In genomic region chr10:31759124-31759798, GRCh38 we compare ENCODE assay signal across 8 cellular contexts.
DNase-seq lines count a peak whose midpoint lies in the region; ATAC-seq, FAIRE-seq and TF ChIP-seq lines count a peak whose summit lies in the region.

No MANE protein-coding gene starts in this region.

- intact Hi-C loops in thyroid gland (cut with DNase I): no loop called here

- TF ChIP-seq CTCF in fibroblast of pulmonary artery (IDR thresholded peaks at IDR 0.05; ENCODE audit: low read length, missing control alignments) (no peak), neutrophil (IDR thresholded peaks at IDR 0.05) (no peak), thyroid gland (IDR thresholded peaks at IDR 0.05) (no peak)

- FAIRE-seq in GM12891 (lab: Jason Lieb, UNC): peak; percentile 57

- peak; percentile 39 for DNase-seq in GM12891 (ENCODE audit: insufficient read length, low spot score)
- peak; percentile 6 for DNase-seq in NCI-H526 treated with DMSO at 0.1 percent for 48 hours (lab: John Stamatoyannopoulos, UW)
- DNase-seq in activated T-helper 1 cell treated with Interleukin-2 at 50 U/mL for 16 hours (ENCODE audit: low read depth): peak; percentile 19
- peak; percentile 43 for DNase-seq in fibroblast of pulmonary artery (ENCODE audit: low read depth)
- peak; percentile 65 for DNase-seq in thyroid gland

- H3K9me3 ChIP-seq in neutrophil: no peaks in the 10 kb centered on the region
- no peaks in the 10 kb centered on the region for H3K9me3 ChIP-seq in thyroid gland

- WGBS in thyroid gland, 2 donors: 3% methylated on average over 20 to 21 of the region's 36 CpGs

- H3K4me3 ChIP-seq in fibroblast of pulmonary artery (replicated peaks; ENCODE audit: low read depth, low read length): peak overlapping the region; percentile 84
- H3K4me3 ChIP-seq in neutrophil (ENCODE audit: low read depth in 1 of 2, low read length in 1 of 2): peak overlapping the region; percentile 78 to 91
- H3K4me3 ChIP-seq in thyroid gland (replicated peaks in 1 of 3): peak overlapping the region; percentile 68 to 91 (median 71)

- ATAC-seq in HG03045 (IDR thresholded peaks at IDR 0.05; ENCODE audit: unreplicated experiment) (no peak), HG03378 (IDR thresholded peaks at IDR 0.05; ENCODE audit: unreplicated experiment) (no peak)

- H3K27me3 ChIP-seq in neutrophil: peaks cover 9% of the 10 kb centered on the region
- H3K27me3 ChIP-seq in thyroid gland: no peaks in the 10 kb centered on the region

- H3K4me1 ChIP-seq in neutrophil (ENCODE audit: control insufficient read depth in 1 of 2, insufficient read depth in 1 of 2, low read depth in 1 of 2, low read length in 1 of 2) (peaks cover 12 to 19% of the 10 kb centered on the region in 2 experiments), thyroid gland (peaks cover 20 to 37% of the 10 kb centered on the region in 2 donors)

- TF ChIP-seq POLR2A in GM12891 (IDR thresholded peaks at IDR 0.05; ENCODE audit: low read depth, low read length) (no peak), thyroid gland (IDR thresholded peaks at IDR 0.05) (peak in 1 of 2 donors; percentile 56)

- H3K36me3 ChIP-seq in neutrophil (no peaks in the 10 kb centered on the region), thyroid gland (no peaks in the 10 kb centered on the region)

- H3K27ac ChIP-seq in neutrophil: peak overlapping the region; percentile 76
- H3K27ac ChIP-seq in thyroid gland: peak overlapping the region; percentile 96 to 98 (median 98)

TF ChIP-seq in GM12891, 5 proteins besides CTCF, POLR2A, EP300 and RAD21:
- TF ChIP-seq POU2F2 (IDR thresholded peaks at IDR 0.05; ENCODE audit: low read depth, low read length) (no peak), TAF1 (IDR thresholded peaks at IDR 0.05; ENCODE audit: low read depth, low read length) (no peak), POLR2AphosphoS5 (IDR thresholded peaks at IDR 0.05; ENCODE audit: low read depth, low read length) (no peak), SPI1 (IDR thresholded peaks at IDR 0.05; ENCODE audit: low read depth, low read length) (no peak), PAX5 (IDR thresholded peaks at IDR 0.05; ENCODE audit: insufficient read depth, low read length, severe bottlenecking) (no peak)
TF ChIP-seq in GM12891: peak in this region for 0.

Comparison
In these comparisons a context has a peak if more than half of its experiments do, and no peak if none do; other contexts are left out.
1. DNase-seq: peak in every context shown above with its lines; median percentile 65 in thyroid gland; 43 in fibroblast of pulmonary artery; 39 in GM12891; 19 in activated T-helper 1 cell treated with Interleukin-2 at 50 U/mL for 16 hours; 6 in NCI-H526 treated with DMSO at 0.1 percent for 48 hours.